11 cellular contexts compared by ENCODE assay signal in genomic region chr2:136376798-136377211, GRCh38.
DNase-seq lines count a peak whose midpoint lies in the region; ATAC-seq and TF ChIP-seq lines count a peak whose summit lies in the region.
"Had no signal": no experiment of that assay in that cellular context is flagged by ENCODE, and none has a peak within 500 bp of the region (broad histone marks: within the 10 kb centered on the region; RNA-seq: fewer than 3 reads in every experiment).

No MANE protein-coding gene starts in this region.

- TF ChIP-seq CTCF in IMR-90 (conservative IDR thresholded peaks at IDR 0.05; ENCODE audit: low read depth, low read length) (no peak), mucosa of descending colon (IDR thresholded peaks at IDR 0.05) (no peak), foreskin keratinocyte (conservative IDR thresholded peaks at IDR 0.05) (no peak), Caco-2 (IDR thresholded peaks at IDR 0.05; ENCODE audit: insufficient read depth in 1 of 2, low read depth in 1 of 2, low read length in 1 of 2, severe bottlenecking in 1 of 2, unreplicated experiment in 1 of 2) (no peak)

- no peak overlapping the region for H4K8ac ChIP-seq in IMR-90 (ENCODE audit: low read depth in 2 of 2, low read length in 2 of 2)

- ATAC-seq in CD4-positive, CD25-positive, alpha-beta regulatory T cell (ENCODE audit: low read depth in 2 of 2): no peak
- ATAC-seq in IMR-90 (ENCODE audit: low read depth): no peak
- no peak for ATAC-seq in activated naive CD4-positive, alpha-beta T cell treated with anti-CD3 and anti-CD28 coated beads, Interleukin-2, amount 50 U/mL, for 72 hours
- peak; percentile 45 for ATAC-seq in mucosa of descending colon
- ATAC-seq in foreskin keratinocyte: no peak
- ATAC-seq in HG03439 (IDR thresholded peaks at IDR 0.05; ENCODE audit: unreplicated experiment): no peak

- no peaks in the 10 kb centered on the region for H3K9me3 ChIP-seq in CD4-positive, CD25-positive, alpha-beta regulatory T cell (ENCODE audit: control insufficient read depth in 2 of 2, low read length in 2 of 2)
- H3K9me3 ChIP-seq in IMR-90 (ENCODE audit: control insufficient read depth, insufficient read depth, low read length): no peaks in the 10 kb centered on the region
- H3K9me3 ChIP-seq in mucosa of descending colon: no peaks in the 10 kb centered on the region
- no peaks in the 10 kb centered on the region for H3K9me3 ChIP-seq in Caco-2

- no peak overlapping the region for H3K23ac ChIP-seq in IMR-90 (ENCODE audit: low read depth, low read length)

- H2BK15ac ChIP-seq in IMR-90 (ENCODE audit: low read depth, low read length): no peak overlapping the region

- no peak overlapping the region for H3K4me2 ChIP-seq in IMR-90 (ENCODE audit: low read depth, low read length)
- H3K4me2 ChIP-seq: KMS-11 had no signal

- H2AK5ac ChIP-seq in IMR-90 (ENCODE audit: low read depth, low read length): no peak overlapping the region

- BruUV-seq in IMR-90 (replicated peaks; lab: Mats Ljungman, UMichigan) (no TSS peak), Caco-2 (replicated peaks; lab: Mats Ljungman, UMichigan) (no TSS peak)

- H3K4me1 Mint-ChIP-seq in CD4-positive, CD25-positive, alpha-beta regulatory T cell: peaks cover 13 to 50% (median 42%) of the 10 kb centered on the region in 4 donors
- no peaks in the 10 kb centered on the region for H3K4me1 Mint-ChIP-seq in Caco-2 (ENCODE audit: low read depth, unreplicated experiment)

- H3K4ac ChIP-seq in IMR-90 (ENCODE audit: low read depth, low read length): no peak overlapping the region

- no peak overlapping the region for H2AK9ac ChIP-seq in IMR-90 (replicated peaks; ENCODE audit: low read depth, low read length, poor library complexity)

- no peaks in the 10 kb centered on the region for H3K79me1 ChIP-seq in IMR-90 (ENCODE audit: low read depth in 1 of 2, low read length in 2 of 2)

- peak in 1 of 3 donors; percentile 68 for DNase-seq in CD4-positive, CD25-positive, alpha-beta regulatory T cell
- no peak for DNase-seq in IMR-90
- DNase-seq in activated naive CD4-positive, alpha-beta T cell treated with anti-CD3 and anti-CD28 coated beads, Interleukin-2, amount 50 U/mL, for 72 hours (ENCODE audit: low spot score in 2 of 2): no peak
- no peak for DNase-seq in mucosa of descending colon
- no peak for DNase-seq in cerebellar nuclear complex (lab: John Stamatoyannopoulos, UW)
- no peak for DNase-seq in foreskin keratinocyte
- no peak for DNase-seq in Caco-2
- DNase-seq: Calu3, hypothalamus had no signal

- no peaks in the 10 kb centered on the region for H3K36me3 ChIP-seq in CD4-positive, CD25-positive, alpha-beta regulatory T cell (ENCODE audit: control insufficient read depth, insufficient read depth, low read length)
- H3K36me3 ChIP-seq in IMR-90 (ENCODE audit: control insufficient read depth, insufficient read depth, low read length) (no peaks in the 10 kb centered on the region), mucosa of descending colon (ENCODE audit: low read depth) (no peaks in the 10 kb centered on the region), Caco-2 (ENCODE audit: control insufficient read depth, insufficient read depth, low read length) (no peaks in the 10 kb centered on the region)

- no peaks in the 10 kb centered on the region for H3K9me1 ChIP-seq in IMR-90 (ENCODE audit: insufficient read depth, low read length)

- WGBS in IMR-90 (ENCODE audit: extremely low coverage in 2 of 2, insufficient read length in 1 of 2), 2 experiments: no CpG with 5 or more reads among the region's 6 CpGs

- H3K9me3 Mint-ChIP-seq in CD4-positive, CD25-positive, alpha-beta regulatory T cell: peaks cover 0 to 2% (median 0%) of the 10 kb centered on the region in 7 donors
- H3K9me3 Mint-ChIP-seq in activated naive CD4-positive, alpha-beta T cell treated with anti-CD3 and anti-CD28 coated beads, Interleukin-2, amount 50 U/mL, for 72 hours: peaks cover 0 to 5% of the 10 kb centered on the region in 2 donors
- H3K9me3 Mint-ChIP-seq in Caco-2 (ENCODE audit: unreplicated experiment): no peaks in the 10 kb centered on the region

- H3K36me3 Mint-ChIP-seq in CD4-positive, CD25-positive, alpha-beta regulatory T cell: no peaks in the 10 kb centered on the region
- H3K36me3 Mint-ChIP-seq in activated naive CD4-positive, alpha-beta T cell treated with anti-CD3 and anti-CD28 coated beads, Interleukin-2, amount 50 U/mL, for 72 hours: peaks cover 4 to 6% of the 10 kb centered on the region in 2 donors
- no peaks in the 10 kb centered on the region for H3K36me3 Mint-ChIP-seq in Caco-2 (ENCODE audit: insufficient read depth, unreplicated experiment)

- peak overlapping the region; percentile 80 to 96 (median 90) for H3K27ac Mint-ChIP-seq in CD4-positive, CD25-positive, alpha-beta regulatory T cell
- H3K27ac Mint-ChIP-seq in activated naive CD4-positive, alpha-beta T cell treated with anti-CD3 and anti-CD28 coated beads, Interleukin-2, amount 50 U/mL, for 72 hours: peak overlapping the region; percentile 98 to 100
- no peak overlapping the region for H3K27ac Mint-ChIP-seq in Caco-2 (ENCODE audit: unreplicated experiment)

- no peak overlapping the region for H4K5ac ChIP-seq in IMR-90 (ENCODE audit: low read depth, low read length)

- H3K27me3 Mint-ChIP-seq in CD4-positive, CD25-positive, alpha-beta regulatory T cell: no peaks in the 10 kb centered on the region
- peaks cover 8% of the 10 kb centered on the region for H3K27me3 Mint-ChIP-seq in Caco-2 (ENCODE audit: insufficient read depth, unreplicated experiment)

- H3K4me3 Mint-ChIP-seq in CD4-positive, CD25-positive, alpha-beta regulatory T cell: peak overlapping the region in 3 of 4 donors; percentile 13 to 48 (median 40)
- no peak overlapping the region for H3K4me3 Mint-ChIP-seq in Caco-2 (ENCODE audit: unreplicated experiment)

- H2BK20ac ChIP-seq in IMR-90 (ENCODE audit: low read depth, low read length): no peak overlapping the region

- CTCF ChIA-PET in IMR-90 (lab: Yijun Ruan, JAX) (interaction anchor here (1.1 kb wide), 1 partner anchor 463 kb away, joined by 4 read pairs; no protein-coding TSS in a partner anchor), Caco-2 (lab: Charles Lee) (interaction anchor here (1.5 kb wide), 1 partner anchor 463 kb away, joined by 8 read pairs; no protein-coding TSS in a partner anchor)

- peak overlapping the region; percentile 19 for H2AFZ ChIP-seq in IMR-90 (replicated peaks; ENCODE audit: low read length, poor library complexity)

- H3K9ac ChIP-seq in IMR-90 (ENCODE audit: low read depth, low read length): no peak overlapping the region
- H3K9ac ChIP-seq: KMS-11 had no signal

- no peak for TF ChIP-seq POLR2A in IMR-90 (IDR thresholded peaks at IDR 0.05; ENCODE audit: low read depth, low read length)

- no peak overlapping the region for H3K56ac ChIP-seq in IMR-90 (ENCODE audit: extremely low read depth, insufficient read depth, low read length)

- no peak overlapping the region for H3K4me3 ChIP-seq in CD4-positive, CD25-positive, alpha-beta regulatory T cell (ENCODE audit: low read depth, low read length)
- H3K4me3 ChIP-seq in IMR-90 (ENCODE audit: insufficient read depth, low read depth, low read length) (no peak overlapping the region), mucosa of descending colon (no peak overlapping the region), Caco-2 (ENCODE audit: low read depth, low read length) (no peak overlapping the region)

- H3K14ac ChIP-seq in IMR-90 (replicated peaks; ENCODE audit: low read depth, low read length): no peak overlapping the region

- H3K27ac ChIP-seq in CD4-positive, CD25-positive, alpha-beta regulatory T cell (ENCODE audit: insufficient read depth, low read length, poor library complexity, severe bottlenecking): no peak overlapping the region
- H3K27ac ChIP-seq in IMR-90 (ENCODE audit: insufficient read depth, low read length) (no peak overlapping the region), foreskin keratinocyte (no peak overlapping the region)
- H3K27ac ChIP-seq: KMS-11 had no signal

- in situ Hi-C loops in IMR-90 (cut with MboI; ENCODE audit: low sequenced_read_pairs): loop anchor here (5.0 to 25.0 kb wide), 2 partner anchors 460 to 1390 kb away; no protein-coding TSS in a partner anchor

- intact Hi-C loops in IMR-90 (cut with micrococcal nuclease) (loop anchor here (5.0 kb wide), 1 partner anchor 560 kb away; no protein-coding TSS in a partner anchor), mucosa of descending colon (cut with DNase I, micrococcal nuclease) (no loop called here), Caco-2 (cut with micrococcal nuclease; ENCODE audit: unreplicated experiment) (loop anchor here (5.0 kb wide), 2 partner anchors 140 to 380 kb away; no protein-coding TSS in a partner anchor)

- POLR2A ChIA-PET in IMR-90 (lab: Charles Lee; ENCODE audit: unreplicated experiment): no interaction called here
- POLR2A ChIA-PET in Caco-2 (lab: Charles Lee): no interaction called here

- H3K18ac ChIP-seq in IMR-90 (ENCODE audit: low read depth, low read length): no peak overlapping the region

- no peaks in the 10 kb centered on the region for H3K27me3 ChIP-seq in CD4-positive, CD25-positive, alpha-beta regulatory T cell (ENCODE audit: control insufficient read depth, insufficient read depth, low read length)
- H3K27me3 ChIP-seq in IMR-90 (ENCODE audit: control insufficient read depth, insufficient read depth, low read length): no peaks in the 10 kb centered on the region
- no peaks in the 10 kb centered on the region for H3K27me3 ChIP-seq in foreskin keratinocyte
- no peaks in the 10 kb centered on the region for H3K27me3 ChIP-seq in Caco-2 (replicated peaks; ENCODE audit: control insufficient read depth, insufficient read depth, low read length)

- peaks cover 33% of the 10 kb centered on the region for H3K4me1 ChIP-seq in CD4-positive, CD25-positive, alpha-beta regulatory T cell (ENCODE audit: control insufficient read depth, insufficient read depth, low read length, poor library complexity, severe bottlenecking)
- H3K4me1 ChIP-seq in IMR-90 (ENCODE audit: control insufficient read depth, insufficient read depth, low read length) (no peaks in the 10 kb centered on the region), mucosa of descending colon (ENCODE audit: low read depth) (no peaks in the 10 kb centered on the region), foreskin keratinocyte (peaks cover 7% of the 10 kb centered on the region), Caco-2 (no peaks in the 10 kb centered on the region)

- H4K91ac ChIP-seq in IMR-90 (ENCODE audit: insufficient read depth, low read depth, low read length): no peak overlapping the region

- no peaks in the 10 kb centered on the region for H4K20me1 ChIP-seq in IMR-90 (ENCODE audit: insufficient read depth, low read length)

- dilution Hi-C loops in IMR-90 (cut with HindIII; ENCODE audit: low sequenced_read_pairs, unreplicated experiment): no loop called here

- H2BK5ac ChIP-seq in IMR-90 (ENCODE audit: low read depth, low read length, poor library complexity, severe bottlenecking): no peak overlapping the region

- H2BK120ac ChIP-seq in IMR-90 (ENCODE audit: low read depth, low read length): no peak overlapping the region

- no peak for TF ChIP-seq RAD21 in IMR-90 (IDR thresholded peaks at IDR 0.05; ENCODE audit: low read length)

TF ChIP-seq in IMR-90, 13 proteins besides CTCF, POLR2A, EP300 and RAD21 (continues in another document):
- TF ChIP-seq SMC3 (IDR thresholded peaks at IDR 0.05; ENCODE audit: low read depth, low read length): no peak
- TF ChIP-seq CEBPB (IDR thresholded peaks at IDR 0.05; ENCODE audit: low read depth, low read length): no peak
- TF ChIP-seq NFE2L2 (IDR thresholded peaks at IDR 0.05; ENCODE audit: low read depth, low read length): no peak

Comparison
In these comparisons a context has a peak if more than half of its experiments do, and no peak if none do; other contexts are left out.
1. intact Hi-C loops: an anchor here in IMR-90 (5.0 kb wide) and Caco-2 (5.0 kb wide); none called in mucosa of descending colon.